9 cellular contexts compared by ENCODE assay signal in the genomic region with DNA sequence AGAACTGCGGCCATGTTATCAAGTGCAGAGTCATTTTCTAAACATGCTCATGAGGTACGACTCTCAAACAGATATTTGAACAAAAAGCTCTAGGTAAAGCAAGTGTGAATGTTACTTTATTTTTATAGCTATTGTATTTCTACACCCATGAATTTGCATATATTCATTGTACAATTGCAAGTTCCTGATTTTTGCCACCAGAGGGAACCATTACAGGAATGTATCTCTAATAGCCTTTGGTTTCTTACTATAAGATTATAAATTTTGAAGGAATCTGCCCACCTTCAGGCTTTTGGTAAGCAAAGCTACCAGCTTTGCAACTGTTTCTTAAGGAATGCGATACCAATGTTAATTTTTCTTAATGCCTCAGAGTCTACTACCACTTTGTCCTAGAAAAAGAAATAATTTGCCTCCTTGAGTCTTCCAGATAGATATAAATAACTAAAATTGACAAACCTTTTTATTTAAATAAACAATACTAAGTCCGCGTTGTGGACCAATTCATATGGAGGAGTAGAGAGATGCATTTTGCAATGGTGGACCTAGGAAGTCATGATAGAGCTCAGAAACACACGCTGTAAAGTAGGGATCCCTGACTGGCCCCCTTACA.
DNase-seq lines count a peak whose midpoint lies in the region; ATAC-seq and TF ChIP-seq lines count a peak whose summit lies in the region.
"Had no signal": no experiment of that assay in that cellular context is flagged by ENCODE, and none has a peak within 500 bp of the region (broad histone marks: within the 10 kb centered on the region; RNA-seq: fewer than 3 reads in every experiment).

No MANE protein-coding gene starts in this region.

- H3K36me3 ChIP-seq in fibroblast of lung (ENCODE audit: control insufficient read depth, insufficient read depth, low read length) = peaks cover 3% of the 10 kb centered on the region
- peaks cover 5 to 61% (median 46%) of the 10 kb centered on the region in 4 donors for H3K36me3 ChIP-seq in stomach

- H3K4me3 ChIP-seq in fibroblast of lung (replicated peaks in 1 of 4; ENCODE audit: control extremely low read depth in 1 of 4, insufficient read depth in 1 of 4, low read depth in 3 of 4, low read length in 4 of 4) = no peak overlapping the region
- H3K4me3 ChIP-seq in stomach = no peak overlapping the region

- H2AFZ ChIP-seq in fibroblast of lung (ENCODE audit: low read length) = no peak overlapping the region

- H4K20me1 ChIP-seq in fibroblast of lung (ENCODE audit: control insufficient read depth, extremely low read depth, insufficient read depth, low read length) = no peaks in the 10 kb centered on the region

- no peak for TF ChIP-seq EP300 in stomach (IDR thresholded peaks at IDR 0.05)

- no peak overlapping the region for H3K4me2 ChIP-seq in fibroblast of lung (ENCODE audit: extremely low read depth, insufficient read depth, low read length)

- H3K79me2 ChIP-seq in fibroblast of lung (ENCODE audit: control insufficient read depth, insufficient read depth, low read length) = no peaks in the 10 kb centered on the region

- TF ChIP-seq CTCF in fibroblast of lung (conservative IDR thresholded peaks at IDR 0.05 in 1 of 2, IDR thresholded peaks at IDR 0.05 in 1 of 2; ENCODE audit: low read depth in 1 of 2, low read length in 2 of 2) (peak in 1 of 2 donors; percentile 54), stomach (IDR thresholded peaks at IDR 0.05) (peak in 5 of 7 experiments; percentile 6 to 41 (median 33))

- no peak overlapping the region for H3K9ac ChIP-seq in fibroblast of lung (ENCODE audit: insufficient read depth, low read length)

- no peaks in the 10 kb centered on the region for H3K9me3 ChIP-seq in fibroblast of lung (ENCODE audit: control insufficient read depth, insufficient read depth, low read depth, low read length)
- H3K9me3 ChIP-seq in stomach = no peaks in the 10 kb centered on the region

- 72 to 82% (median 79%) methylated on average over 6 of the region's 6 CpGs for WGBS in stomach, 5 donors

- DNase-seq in NCI-H2196 (lab: John Stamatoyannopoulos, UW; ENCODE audit: unreplicated experiment) = peak; percentile 3
- no peak for DNase-seq in NCI-H2196 treated with DMSO at 0.1 percent for 48 hours (lab: John Stamatoyannopoulos, UW; ENCODE audit: unreplicated experiment)
- DNase-seq in OCI-M1 (lab: John Stamatoyannopoulos, UW) = peak; percentile 57
- peak; percentile 51 to 59 for DNase-seq in fibroblast of lung (ENCODE audit: low read depth in 2 of 2)
- no peak for DNase-seq in stomach
- DNase-seq in NCI-H2081 treated with DMSO at 0.1 percent for 48 hours (lab: John Stamatoyannopoulos, UW) = no peak
- DNase-seq in stimulated activated naive CD4-positive, alpha-beta T cell (lab: John Stamatoyannopoulos, UW) = no peak
- DNase-seq: NCI-H2029 had no signal

- no peak for ATAC-seq in GM19452 (IDR thresholded peaks at IDR 0.05; ENCODE audit: unreplicated experiment)

- no peak overlapping the region for H3K27ac ChIP-seq in fibroblast of lung (ENCODE audit: insufficient read depth, low read length)
- H3K27ac ChIP-seq in stomach = no peak overlapping the region

- intact Hi-C loops in stomach (cut with DNase I; ENCODE audit: low total_unique reads) = no loop called here

- H3K27me3 ChIP-seq in fibroblast of lung (ENCODE audit: control insufficient read depth, insufficient read depth, low read length) (no peaks in the 10 kb centered on the region), stomach (no peaks in the 10 kb centered on the region)

- H3K4me1 ChIP-seq in fibroblast of lung (ENCODE audit: control insufficient read depth, extremely low read depth, insufficient read depth, low read length) (no peaks in the 10 kb centered on the region), stomach (no peaks in the 10 kb centered on the region)

- TF ChIP-seq POLR2A in stomach (IDR thresholded peaks at IDR 0.05) = no peak

Comparison
In these comparisons a context has a peak if more than half of its experiments do, and no peak if none do; other contexts are left out.
1. DNase-seq: peak in NCI-H2196 (single experiment), OCI-M1 (single experiment) and fibroblast of lung (2 of 2); none in NCI-H2196 treated with DMSO at 0.1 percent for 48 hours (single experiment), stomach (single experiment), NCI-H2081 treated with DMSO at 0.1 percent for 48 hours (single experiment) and stimulated activated naive CD4-positive, alpha-beta T cell (0 of 6).